ENCODE assay signal across 1 cellular context in the genomic region with DNA sequence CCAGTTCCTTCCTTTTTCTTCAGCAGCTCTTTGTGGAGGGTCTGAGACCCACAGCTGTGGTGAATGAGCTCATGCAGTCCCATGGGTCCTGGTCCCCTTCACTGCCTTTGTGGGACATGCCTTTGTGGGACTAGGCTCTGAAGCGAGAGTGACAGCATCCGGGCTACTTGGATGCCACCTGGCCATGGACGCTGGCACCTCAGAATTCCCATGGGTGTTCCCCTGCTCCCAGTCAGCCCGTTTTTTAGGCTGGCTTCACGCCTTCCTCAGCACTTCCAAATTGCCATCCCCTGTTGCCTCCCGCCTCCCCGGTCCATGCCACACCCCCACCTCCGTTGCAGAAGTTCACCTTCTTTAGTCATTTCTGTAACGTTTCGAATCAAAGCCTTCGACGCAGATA.
TF ChIP-seq lines count a peak whose summit lies in the region.

No MANE protein-coding gene starts in this region.

TF ChIP-seq in HepG2, 621 proteins besides CTCF, POLR2A, EP300 and RAD21:
- TF ChIP-seq, protein P1, sequence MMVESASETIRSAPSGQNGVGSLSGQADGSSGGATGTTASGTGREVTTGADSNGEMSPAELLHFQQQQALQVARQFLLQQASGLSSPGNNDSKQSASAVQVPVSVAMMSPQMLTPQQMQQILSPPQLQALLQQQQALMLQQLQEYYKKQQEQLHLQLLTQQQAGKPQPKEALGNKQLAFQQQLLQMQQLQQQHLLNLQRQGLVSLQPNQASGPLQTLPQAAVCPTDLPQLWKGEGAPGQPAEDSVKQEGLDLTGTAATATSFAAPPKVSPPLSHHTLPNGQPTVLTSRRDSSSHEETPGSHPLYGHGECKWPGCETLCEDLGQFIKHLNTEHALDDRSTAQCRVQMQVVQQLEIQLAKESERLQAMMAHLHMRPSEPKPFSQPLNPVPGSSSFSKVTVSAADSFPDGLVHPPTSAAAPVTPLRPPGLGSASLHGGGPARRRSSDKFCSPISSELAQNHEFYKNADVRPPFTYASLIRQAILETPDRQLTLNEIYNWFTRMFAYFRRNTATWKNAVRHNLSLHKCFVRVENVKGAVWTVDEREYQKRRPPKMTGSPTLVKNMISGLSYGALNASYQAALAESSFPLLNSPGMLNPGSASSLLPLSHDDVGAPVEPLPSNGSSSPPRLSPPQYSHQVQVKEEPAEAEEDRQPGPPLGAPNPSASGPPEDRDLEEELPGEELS (CRISPR knock-in tag; IDR thresholded peaks at IDR 0.05) = no peak
- TF ChIP-seq, protein P2, sequence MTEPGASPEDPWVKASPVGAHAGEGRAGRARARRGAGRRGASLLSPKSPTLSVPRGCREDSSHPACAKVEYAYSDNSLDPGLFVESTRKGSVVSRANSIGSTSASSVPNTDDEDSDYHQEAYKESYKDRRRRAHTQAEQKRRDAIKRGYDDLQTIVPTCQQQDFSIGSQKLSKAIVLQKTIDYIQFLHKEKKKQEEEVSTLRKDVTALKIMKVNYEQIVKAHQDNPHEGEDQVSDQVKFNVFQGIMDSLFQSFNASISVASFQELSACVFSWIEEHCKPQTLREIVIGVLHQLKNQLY (CRISPR knock-in tag; IDR thresholded peaks at IDR 0.05) = no peak
- TF ChIP-seq HOXA5 (CRISPR knock-in tag; IDR thresholded peaks at IDR 0.05) (no peak), ZNF224 (CRISPR knock-in tag; IDR thresholded peaks at IDR 0.05) (no peak), SOX5 (CRISPR knock-in tag; IDR thresholded peaks at IDR 0.05; ENCODE audit: borderline replicate concordance) (no peak), TCF12 (IDR thresholded peaks at IDR 0.05) (no peak), TCF12 (CRISPR knock-in tag; IDR thresholded peaks at IDR 0.05) (no peak)
- TF ChIP-seq, protein P3, sequence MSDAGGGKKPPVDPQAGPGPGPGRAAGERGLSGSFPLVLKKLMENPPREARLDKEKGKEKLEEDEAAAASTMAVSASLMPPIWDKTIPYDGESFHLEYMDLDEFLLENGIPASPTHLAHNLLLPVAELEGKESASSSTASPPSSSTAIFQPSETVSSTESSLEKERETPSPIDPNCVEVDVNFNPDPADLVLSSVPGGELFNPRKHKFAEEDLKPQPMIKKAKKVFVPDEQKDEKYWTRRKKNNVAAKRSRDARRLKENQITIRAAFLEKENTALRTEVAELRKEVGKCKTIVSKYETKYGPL (CRISPR knock-in tag; IDR thresholded peaks at IDR 0.05) = no peak
